ENCODE assay signal across 1 cellular context in genomic region chr2:108833219-108833618, GRCh38.
TF ChIP-seq lines count a peak whose summit lies in the region.

No MANE protein-coding gene starts in this region.

TF ChIP-seq in IMR-90, 13 proteins besides CTCF, POLR2A, EP300 and RAD21 (continued from another document):
- TF ChIP-seq ELK1 (IDR thresholded peaks at IDR 0.05; ENCODE audit: borderline replicate concordance, low read depth, low read length) (no peak), USF2 (IDR thresholded peaks at IDR 0.05; ENCODE audit: low read depth, low read length) (no peak), CEBPB (IDR thresholded peaks at IDR 0.05; ENCODE audit: low read depth, low read length) (no peak), FOS (IDR thresholded peaks at IDR 0.05; ENCODE audit: low read depth, low read length) (no peak)
